ENCODE assay signal across 14 cellular contexts in genomic region chr19:54179262-54179587, GRCh38. TPM values are rescaled to one million over a fixed set of nuclear protein-coding genes. Genes with fewer than 3 reads are reported as not detected.
DNase-seq lines count a peak whose midpoint lies in the region; TF ChIP-seq lines count a peak whose summit lies in the region.
"Had no signal": no experiment of that assay in that cellular context is flagged by ENCODE, and none has a peak within 500 bp of the region (broad histone marks: within the 10 kb centered on the region; RNA-seq: fewer than 3 reads in every experiment).

No MANE protein-coding gene starts in this region.

- H3K4me1 ChIP-seq in mammary epithelial cell (ENCODE audit: insufficient read depth, low read length): no peaks in the 10 kb centered on the region
- H3K4me1 ChIP-seq in breast epithelium: no peaks in the 10 kb centered on the region
- no peaks in the 10 kb centered on the region for H3K4me1 ChIP-seq in CD8-positive, alpha-beta memory T cell (ENCODE audit: insufficient read depth, low read length)

- no peaks in the 10 kb centered on the region for H4K20me1 ChIP-seq in mammary epithelial cell (ENCODE audit: insufficient read depth, low read length)

- DNase-seq in mammary epithelial cell (no peak), breast epithelium (ENCODE audit: low spot score in 2 of 2) (no peak), caudate nucleus (lab: John Stamatoyannopoulos, UW) (no peak), SW480 (ENCODE audit: low spot score) (no peak), LoVo (ENCODE audit: low spot score) (no peak), NCI-H187 (lab: John Stamatoyannopoulos, UW) (no peak)
- DNase-seq in CD8-positive, alpha-beta memory T cell: no peak
- DNase-seq: AML-193; CD4-positive, alpha-beta T cell; GF-D8 had no signal

- H3K27me3 ChIP-seq in mammary epithelial cell (ENCODE audit: insufficient read depth, low read length): no peaks in the 10 kb centered on the region
- H3K27me3 ChIP-seq in breast epithelium: no peaks in the 10 kb centered on the region
- H3K27me3 ChIP-seq in CD8-positive, alpha-beta memory T cell (ENCODE audit: insufficient read depth, low read length, poor library complexity, severe bottlenecking): no peaks in the 10 kb centered on the region
- H3K27me3 ChIP-seq: SJCRH30 had no signal

- no peaks in the 10 kb centered on the region for H3K9me3 Mint-ChIP-seq in nephron
- no peaks in the 10 kb centered on the region for H3K9me3 Mint-ChIP-seq in CD8-positive, alpha-beta memory T cell
- H3K9me3 Mint-ChIP-seq: CD4-positive, alpha-beta T cell had no signal

- no peak for TF ChIP-seq POLR2A in breast epithelium (IDR thresholded peaks at IDR 0.05)

- BruUV-seq in mammary epithelial cell (replicated peaks; lab: Mats Ljungman, UMichigan): TSS peak; percentile 49

- intact Hi-C loops in mammary epithelial cell (cut with micrococcal nuclease): no loop called here
- intact Hi-C loops in breast epithelium (cut with DNase I; ENCODE audit: low total_unique reads): loop anchor here (10.0 kb wide), 1 partner anchor 56 kb away; no protein-coding TSS in a partner anchor

- POLR2A ChIA-PET in CD8-positive, alpha-beta memory T cell (lab: Charles Lee): no interaction called here

- H3K27ac Mint-ChIP-seq in nephron: peak overlapping the region in 2 of 3 experiments; percentile 42 to 65
- H3K27ac Mint-ChIP-seq in CD8-positive, alpha-beta memory T cell: no peak overlapping the region
- H3K27ac Mint-ChIP-seq: CD4-positive, alpha-beta T cell had no signal

- no peak overlapping the region for H3K9ac ChIP-seq in mammary epithelial cell (ENCODE audit: insufficient read depth, low read length)

- 83% methylated on average over 6 of the region's 6 CpGs for WGBS in mammary epithelial cell (ENCODE audit: low coverage, missing lambda C conversion rate)

- H3K36me3 Mint-ChIP-seq in nephron (ENCODE audit: low read depth): peaks cover 26% of the 10 kb centered on the region
- peaks cover 2 to 36% (median 5%) of the 10 kb centered on the region in 3 donors for H3K36me3 Mint-ChIP-seq in CD8-positive, alpha-beta memory T cell

- CTCF ChIA-PET in mammary epithelial cell (lab: Charles Lee; ENCODE audit: low non-redundant PET): interaction anchor here (0.9 kb wide), 1 partner anchor 209 kb away, joined by 5 read pairs; no protein-coding TSS in a partner anchor
- CTCF ChIA-PET in CD8-positive, alpha-beta memory T cell (lab: Charles Lee): no interaction called here

- in situ Hi-C loops in mammary epithelial cell (cut with MboI; ENCODE audit: low sequenced_read_pairs in 2 of 2): no loop called here

- TF ChIP-seq CTCF in mammary epithelial cell (conservative IDR thresholded peaks at IDR 0.05 in 1 of 2, IDR thresholded peaks at IDR 0.05 in 1 of 2; ENCODE audit: extremely low read depth in 1 of 2, insufficient read depth in 1 of 2, low read depth in 1 of 2, low read length in 2 of 2) (no peak), breast epithelium (IDR thresholded peaks at IDR 0.05) (no peak), nephron (IDR thresholded peaks at IDR 0.05; ENCODE audit: unreplicated experiment in 3 of 3) (no peak)

- H3K4me3 ChIP-seq in mammary epithelial cell (replicated peaks in 1 of 3; ENCODE audit: insufficient read depth in 1 of 3, low read depth in 2 of 3, low read length in 3 of 3) (no peak overlapping the region), breast epithelium (no peak overlapping the region)
- no peak overlapping the region for H3K4me3 ChIP-seq in CD8-positive, alpha-beta memory T cell (ENCODE audit: low read length)
- H3K4me3 ChIP-seq: SJCRH30 had no signal

- dilution Hi-C loops in mammary epithelial cell (cut with HindIII; ENCODE audit: low sequenced_read_pairs): no loop called here

- no peaks in the 10 kb centered on the region for H3K27me3 Mint-ChIP-seq in nephron (ENCODE audit: low read depth)
- H3K27me3 Mint-ChIP-seq in CD8-positive, alpha-beta memory T cell: no peaks in the 10 kb centered on the region
- H3K27me3 Mint-ChIP-seq: CD4-positive, alpha-beta T cell had no signal

- no peaks in the 10 kb centered on the region for H3K79me2 ChIP-seq in mammary epithelial cell (ENCODE audit: insufficient read depth, low read length)

- no peak overlapping the region for H3K4me3 Mint-ChIP-seq in nephron
- H3K4me3 Mint-ChIP-seq in CD8-positive, alpha-beta memory T cell: no peak overlapping the region
- H3K4me3 Mint-ChIP-seq: CD4-positive, alpha-beta T cell had no signal

- H2AFZ ChIP-seq in mammary epithelial cell (ENCODE audit: low read depth, low read length): no peak overlapping the region

- H3K4me2 ChIP-seq in mammary epithelial cell (ENCODE audit: insufficient read depth, low read depth, low read length): no peak overlapping the region

- H3K36me3 ChIP-seq in mammary epithelial cell (ENCODE audit: insufficient read depth, low read length) (peaks cover 4% of the 10 kb centered on the region), breast epithelium (no peaks in the 10 kb centered on the region)
- H3K36me3 ChIP-seq in CD8-positive, alpha-beta memory T cell (ENCODE audit: insufficient read depth, low read length): no peaks in the 10 kb centered on the region

- H3K4me1 Mint-ChIP-seq in nephron: peaks cover 10% of the 10 kb centered on the region
- no peaks in the 10 kb centered on the region for H3K4me1 Mint-ChIP-seq in CD8-positive, alpha-beta memory T cell

- no peaks in the 10 kb centered on the region for H3K9me3 ChIP-seq in mammary epithelial cell (replicated peaks; ENCODE audit: insufficient read depth, low read length)
- H3K9me3 ChIP-seq in breast epithelium: no peaks in the 10 kb centered on the region
- H3K9me3 ChIP-seq in CD8-positive, alpha-beta memory T cell (ENCODE audit: low read length): no peaks in the 10 kb centered on the region
- H3K9me3 ChIP-seq: SJCRH30 had no signal

- H3K27ac ChIP-seq in mammary epithelial cell (ENCODE audit: insufficient read depth, low read depth, low read length) (no peak overlapping the region), breast epithelium (no peak overlapping the region), caudate nucleus (ENCODE audit: low read depth, low read length) (peak overlapping the region; percentile 62)
- H3K27ac ChIP-seq in CD8-positive, alpha-beta memory T cell (ENCODE audit: low read depth, low read length): no peak overlapping the region
- H3K27ac ChIP-seq: RWPE1, SJCRH30 had no signal

RNA-seq across cellular contexts. Expression of gene TMC4, which starts 6.3 kb away (rescaled TPM):
- total RNA-seq in mammary epithelial cell (10 to 100 TPM; 21.0 to 41.0 TPM), breast epithelium (10 to 100 TPM in 2 of 3 donors, under 1 TPM in 1; 0.48 to 41.6 (median 38.0) TPM)
- polyA plus RNA-seq in mammary epithelial cell: 5.3 TPM
- 2.2 TPM for polyA minus RNA-seq in mammary epithelial cell
- total RNA-seq in CD8-positive, alpha-beta memory T cell: under 1 TPM in 1 of 2 experiments, not detected in 1; 0.18 TPM
- polyA plus RNA-seq in CD8-positive, alpha-beta memory T cell: 0.38 TPM
- total RNA-seq: OCI-LY7, SJCRH30 had no signal

RNA-seq across cellular contexts. Expression of gene MBOAT7, which starts 10.2 kb away (rescaled TPM):
- 100 to 1,000 TPM in 1 of 2 donors, 10 to 100 TPM in 1; 43.5 to 140 TPM for total RNA-seq in mammary epithelial cell
- polyA plus RNA-seq in mammary epithelial cell: 70.4 TPM
- 70.9 TPM for polyA minus RNA-seq in mammary epithelial cell
- 10 to 100 TPM; 16.5 to 37.3 (median 24.6) TPM for total RNA-seq in breast epithelium
- 100 to 1,000 TPM in 1 of 2 experiments, 10 to 100 TPM in 1; 98.7 to 114 TPM for total RNA-seq in CD8-positive, alpha-beta memory T cell
- 21.9 TPM for polyA plus RNA-seq in CD8-positive, alpha-beta memory T cell

RNA-seq across cellular contexts. Expression of gene TSEN34, which starts 11.9 kb away (rescaled TPM):
- total RNA-seq in mammary epithelial cell (10 to 100 TPM; 65.3 to 94.0 TPM), breast epithelium (10 to 100 TPM; 59.5 to 80.3 (median 74.4) TPM)
- polyA plus RNA-seq in mammary epithelial cell: 82.0 TPM
- 26.7 TPM for polyA minus RNA-seq in mammary epithelial cell
- total RNA-seq in CD8-positive, alpha-beta memory T cell: 10 to 100 TPM; 22.4 to 24.6 TPM
- polyA plus RNA-seq in CD8-positive, alpha-beta memory T cell: 38.2 TPM

RNA-seq across cellular contexts. Expression of gene LENG1, which starts 19.7 kb away (rescaled TPM):
- total RNA-seq in mammary epithelial cell (1 to 10 TPM; 2.3 to 5.9 TPM), breast epithelium (1 to 10 TPM; 6.4 to 8.5 (median 8.0) TPM)
- 3.4 TPM for polyA plus RNA-seq in mammary epithelial cell
- 0.93 TPM for polyA minus RNA-seq in mammary epithelial cell
- 1 to 10 TPM; 4.8 to 6.8 TPM for total RNA-seq in CD8-positive, alpha-beta memory T cell
- 14.1 TPM for polyA plus RNA-seq in CD8-positive, alpha-beta memory T cell

RNA-seq across cellular contexts. Expression of gene RPS9, which starts 21.4 kb away (rescaled TPM):
- total RNA-seq in mammary epithelial cell (1,000 to 10,000 TPM; 1,098 to 1,139 TPM), breast epithelium (1,000 to 10,000 TPM; 2,169 to 2,630 (median 2,424) TPM)
- polyA plus RNA-seq in mammary epithelial cell: 2,376 TPM
- polyA minus RNA-seq in mammary epithelial cell: 1,031 TPM
- 1,000 to 10,000 TPM; 1,621 to 1,723 TPM for total RNA-seq in CD8-positive, alpha-beta memory T cell
- 824 TPM for polyA plus RNA-seq in CD8-positive, alpha-beta memory T cell

Comparison
In these comparisons a context has a peak if more than half of its experiments do, and no peak if none do; other contexts are left out.
1. H3K27ac Mint-ChIP-seq: peak in nephron (2 of 3); none in CD8-positive, alpha-beta memory T cell (0 of 8).